11 cellular contexts compared by ENCODE assay signal in the genomic region with DNA sequence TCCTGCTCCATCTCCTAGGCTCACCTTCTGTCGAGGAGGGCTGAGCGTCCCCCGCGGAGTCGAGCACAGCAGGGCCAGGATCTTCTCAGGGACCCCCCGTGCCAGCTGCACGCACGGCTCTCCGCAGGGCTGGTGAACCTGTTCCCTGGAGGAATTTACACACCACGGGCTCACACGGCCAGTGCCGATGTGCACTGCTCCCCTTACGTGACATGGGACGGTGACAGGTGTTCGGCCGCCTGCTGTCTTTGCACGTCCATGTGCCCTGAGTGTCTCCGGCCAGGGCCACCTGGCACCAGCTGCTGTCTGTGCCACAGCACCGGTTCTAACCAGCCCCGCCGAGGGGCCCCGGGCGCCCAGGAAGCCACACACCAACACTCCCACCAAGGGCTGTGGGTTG. TPM values are rescaled to one million over a fixed set of nuclear protein-coding genes. Genes with fewer than 3 reads are reported as not detected.
DNase-seq lines count a peak whose midpoint lies in the region; ATAC-seq lines count a peak whose summit lies in the region.
"Had no signal": no experiment of that assay in that cellular context is flagged by ENCODE, and none has a peak within 500 bp of the region (broad histone marks: within the 10 kb centered on the region; RNA-seq: fewer than 3 reads in every experiment).

No MANE protein-coding gene starts in this region.

- ATAC-seq in GM18519 (IDR thresholded peaks at IDR 0.05; ENCODE audit: low FRiP score, unreplicated experiment): no peak

- H3K4me1 Mint-ChIP-seq in CD4-positive, alpha-beta memory T cell: peaks cover 3 to 11% (median 7%) of the 10 kb centered on the region in 4 donors

- H3K27me3 ChIP-seq in CD4-positive, alpha-beta memory T cell (ENCODE audit: insufficient read depth, low read length): no peaks in the 10 kb centered on the region

- DNase-seq in DMS53 (lab: John Stamatoyannopoulos, UW): peak; percentile 98
- DNase-seq in NCI-H1092 treated with DMSO at 0.1 percent for 48 hours (lab: John Stamatoyannopoulos, UW): peak; percentile 82
- peak; percentile 53 for DNase-seq in SHP77 treated with DMSO at 0.1 percent for 48 hours (lab: John Stamatoyannopoulos, UW)
- peak; percentile 90 for DNase-seq in myocyte (ENCODE audit: low read depth)
- DNase-seq in NCI-H526 treated with DMSO at 0.1 percent for 48 hours (lab: John Stamatoyannopoulos, UW): no peak
- DNase-seq in mesenteric fat pad (ENCODE audit: low spot score): no peak
- DNase-seq in CD4-positive, alpha-beta memory T cell: no peak
- DNase-seq: activated CD4-positive, alpha-beta memory T cell treated with anti-CD3 and anti-CD28 coated beads for 36 hours; activated naive CD4-positive, alpha-beta T cell treated with Interleukin-2 at 50 U/mL for 16 hours; T-helper 9 cell had no signal

- POLR2A ChIA-PET in CD4-positive, alpha-beta memory T cell (lab: Charles Lee; ENCODE audit: partially characterized antibody): no interaction called here

- H3K27me3 Mint-ChIP-seq in CD4-positive, alpha-beta memory T cell: peaks cover under 1 to 13% of the 10 kb centered on the region in 2 donors

- no peaks in the 10 kb centered on the region for H3K9me3 Mint-ChIP-seq in CD4-positive, alpha-beta memory T cell
- H3K9me3 Mint-ChIP-seq: activated CD4-positive, alpha-beta memory T cell treated with anti-CD3 and anti-CD28 coated beads for 36 hours had no signal

- H3K27ac ChIP-seq in CD4-positive, alpha-beta memory T cell (ENCODE audit: low read depth, low read length): no peak overlapping the region

- no peak overlapping the region for H3K27ac Mint-ChIP-seq in CD4-positive, alpha-beta memory T cell
- H3K27ac Mint-ChIP-seq: activated CD4-positive, alpha-beta memory T cell treated with anti-CD3 and anti-CD28 coated beads for 36 hours had no signal

- no peak overlapping the region for H3K4me3 Mint-ChIP-seq in CD4-positive, alpha-beta memory T cell
- H3K4me3 Mint-ChIP-seq: activated CD4-positive, alpha-beta memory T cell treated with anti-CD3 and anti-CD28 coated beads for 36 hours had no signal

- no peaks in the 10 kb centered on the region for H3K36me3 Mint-ChIP-seq in CD4-positive, alpha-beta memory T cell
- H3K36me3 Mint-ChIP-seq: activated CD4-positive, alpha-beta memory T cell treated with anti-CD3 and anti-CD28 coated beads for 36 hours had no signal

- H3K9me3 ChIP-seq in CD4-positive, alpha-beta memory T cell (ENCODE audit: control insufficient read depth in 1 of 2, low read length in 2 of 2): no peaks in the 10 kb centered on the region

- H3K4me1 ChIP-seq in CD4-positive, alpha-beta memory T cell (ENCODE audit: insufficient read depth, low read length): peaks cover 9% of the 10 kb centered on the region

- H3K4me3 ChIP-seq in CD4-positive, alpha-beta memory T cell (ENCODE audit: low read length in 2 of 2): no peak overlapping the region

- intact Hi-C loops in CD4-positive, alpha-beta memory T cell (cut with micrococcal nuclease): no loop called here

- no peaks in the 10 kb centered on the region for H3K36me3 ChIP-seq in CD4-positive, alpha-beta memory T cell (ENCODE audit: insufficient read depth, low read length)

- CTCF ChIA-PET in CD4-positive, alpha-beta memory T cell (lab: Charles Lee; ENCODE audit: partially characterized antibody): interaction anchor here (1.6 kb wide), 1 partner anchor 158 kb away, joined by 3 read pairs; no protein-coding TSS in a partner anchor

RNA-seq across cellular contexts. Expression of a gene that starts 8.7 kb away (rescaled TPM):
- total RNA-seq in myocyte: 21.3 and 35.5 TPM in 2 replicates
- polyA plus RNA-seq in myocyte (2012): 37.0 TPM
- total RNA-seq in mesenteric fat pad: 547 TPM
- total RNA-seq in CD4-positive, alpha-beta memory T cell: 1 to 10 TPM; 6.9 to 7.8 TPM
- polyA plus RNA-seq in CD4-positive, alpha-beta memory T cell: 10 to 100 TPM; 16.2 to 20.6 TPM

RNA-seq across cellular contexts. Expression of a gene that starts 16.4 kb away (rescaled TPM):
- total RNA-seq in myocyte (not detected in 2 replicates), mesenteric fat pad (3.9 TPM)
- polyA plus RNA-seq in myocyte (2012): 0.28 TPM
- not detected for total RNA-seq in CD4-positive, alpha-beta memory T cell
- polyA plus RNA-seq in CD4-positive, alpha-beta memory T cell: not detected
- total RNA-seq: activated CD4-positive, alpha-beta memory T cell treated with anti-CD3 and anti-CD28 coated beads for 36 hours had no signal

RNA-seq across cellular contexts. Expression of a gene that starts 33.2 kb away (rescaled TPM):
- total RNA-seq in myocyte (6.0 and 7.0 TPM in 2 replicates), mesenteric fat pad (155 TPM)
- 4.5 TPM for polyA plus RNA-seq in myocyte (2012)
- not detected for total RNA-seq in CD4-positive, alpha-beta memory T cell
- polyA plus RNA-seq in CD4-positive, alpha-beta memory T cell: under 1 TPM in 1 of 2 donors, not detected in 1; 0.64 TPM

RNA-seq across cellular contexts. Expression of a gene that starts 46.8 kb away (rescaled TPM):
- not detected in 2 replicates for total RNA-seq in myocyte
- not detected for polyA plus RNA-seq in myocyte (2012)
- 9.2 TPM for total RNA-seq in mesenteric fat pad
- 1 to 10 TPM in 1 of 2 experiments, under 1 TPM in 1; 0.90 to 1.3 TPM for total RNA-seq in CD4-positive, alpha-beta memory T cell
- under 1 TPM; 0.22 to 0.50 TPM for polyA plus RNA-seq in CD4-positive, alpha-beta memory T cell

RNA-seq across cellular contexts. Expression of a gene that starts 52.4 kb away (rescaled TPM):
- not detected in 2 replicates for total RNA-seq in myocyte
- polyA plus RNA-seq in myocyte (2012): not detected
- total RNA-seq in mesenteric fat pad: 16.2 TPM
- not detected for total RNA-seq in CD4-positive, alpha-beta memory T cell
- not detected for polyA plus RNA-seq in CD4-positive, alpha-beta memory T cell
- total RNA-seq: activated CD4-positive, alpha-beta memory T cell treated with anti-CD3 and anti-CD28 coated beads for 36 hours had no signal

Comparison
In these comparisons a context has a peak if more than half of its experiments do, and no peak if none do; other contexts are left out.
1. DNase-seq: peak in DMS53 (single experiment), NCI-H1092 treated with DMSO at 0.1 percent for 48 hours (single experiment), SHP77 treated with DMSO at 0.1 percent for 48 hours (single experiment) and myocyte (single experiment); none in NCI-H526 treated with DMSO at 0.1 percent for 48 hours (single experiment), mesenteric fat pad (single experiment) and CD4-positive, alpha-beta memory T cell (0 of 5).
2. RNA of a gene that starts 8.7 kb away (total RNA-seq): 547 TPM in mesenteric fat pad (single experiment); 21.3 to 35.5 TPM in myocyte and 6.9 to 7.8 TPM in CD4-positive, alpha-beta memory T cell; every median in the first group is over 10 times any median in the second.
3. RNA of a gene that starts 33.2 kb away (total RNA-seq): 155 TPM in mesenteric fat pad (single experiment); 6.0 to 7.0 TPM in myocyte and not detected in CD4-positive, alpha-beta memory T cell; every median in the first group is over 10 times any median in the second.